Comparison of ENCODE assay signal across 12 cellular contexts in the genomic region with DNA sequence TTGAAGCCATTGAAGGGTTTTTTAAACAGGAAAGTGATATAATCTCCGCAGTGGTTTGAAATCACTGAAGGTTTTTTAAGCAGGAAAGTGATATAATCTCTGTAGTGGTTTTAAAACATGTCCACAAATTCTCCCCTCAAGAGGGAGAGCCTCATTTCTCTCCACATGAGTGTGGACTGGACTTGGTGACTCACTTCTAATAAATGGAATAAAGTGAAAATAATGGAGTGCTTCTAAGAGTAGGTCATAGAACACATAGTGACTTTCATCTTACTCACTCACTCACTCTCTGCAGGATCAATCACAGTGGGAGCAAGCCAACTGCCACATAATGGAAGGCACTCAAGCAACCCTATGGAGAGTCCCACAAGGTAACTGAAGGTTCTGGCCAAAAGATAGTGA. TPM values are rescaled to one million over a fixed set of nuclear protein-coding genes. Genes with fewer than 3 reads are reported as not detected.
DNase-seq lines count a peak whose midpoint lies in the region; ATAC-seq, FAIRE-seq and TF ChIP-seq lines count a peak whose summit lies in the region.
"Had no signal": no experiment of that assay in that cellular context is flagged by ENCODE, and none has a peak within 500 bp of the region (broad histone marks: within the 10 kb centered on the region; RNA-seq: fewer than 3 reads in every experiment).

No MANE protein-coding gene starts in this region.

- no peak overlapping the region for H3K4me3 ChIP-seq in SK-N-SH (ENCODE audit: low read depth in 2 of 2, low read length in 1 of 2)

- WGBS in SK-N-SH (ENCODE audit: low lambda C conversion rate) = 28% methylated on average over 1 of the region's 1 CpG

- no peaks in the 10 kb centered on the region for H4K20me1 ChIP-seq in SK-N-SH (ENCODE audit: insufficient read depth)

- FAIRE-seq in urothelium cell line (lab: Jason Lieb, UNC) = no peak
- FAIRE-seq: frontal cortex had no signal

- CTCF ChIA-PET in SK-N-SH (lab: Yijun Ruan, JAX) = no interaction called here

- H3K9ac ChIP-seq in SK-N-SH = no peak overlapping the region

- peaks cover 87% of the 10 kb centered on the region for H3K79me2 ChIP-seq in SK-N-SH (ENCODE audit: insufficient read depth)

- no peaks in the 10 kb centered on the region for H3K27me3 ChIP-seq in SK-N-SH (ENCODE audit: insufficient read depth)

- H3K4me1 Mint-ChIP-seq in activated T-cell treated with anti-CD3 and anti-CD28 coated beads, Interleukin-2, amount 50 U/mL, for 72 hours (ENCODE audit: low read depth) = peaks cover 8% of the 10 kb centered on the region
- peaks cover 8% of the 10 kb centered on the region for H3K4me1 Mint-ChIP-seq in activated T-cell treated with anti-CD3 and anti-CD28 coated beads, Interleukin-2, amount 50 U/mL, for 24 hours (ENCODE audit: low read depth)

- peaks cover 4 to 15% of the 10 kb centered on the region in 2 donors for H3K36me3 Mint-ChIP-seq in activated T-cell treated with anti-CD3 and anti-CD28 coated beads, Interleukin-2, amount 50 U/mL, for 72 hours (ENCODE audit: insufficient read depth in 2 of 2)
- H3K36me3 Mint-ChIP-seq in activated T-cell treated with anti-CD3 and anti-CD28 coated beads, Interleukin-2, amount 50 U/mL, for 24 hours (ENCODE audit: low read depth) = peaks cover 5% of the 10 kb centered on the region

- H3K36me3 ChIP-seq in SK-N-SH (replicated peaks in 1 of 2; ENCODE audit: control insufficient read depth in 1 of 2, insufficient read depth in 2 of 2, low read length in 1 of 2) = peaks cover 10 to 25% of the 10 kb centered on the region in 2 experiments

- no peaks in the 10 kb centered on the region for H3K9me2 ChIP-seq in SK-N-SH

- TF ChIP-seq CTCF in SK-N-SH (IDR thresholded peaks at IDR 0.05) = no peak

- no peak for DNase-seq in activated T-cell treated with anti-CD3 and anti-CD28 coated beads, Interleukin-2, amount 50 U/mL, for 72 hours
- DNase-seq in activated T-cell treated with anti-CD3 and anti-CD28 coated beads, Interleukin-2, amount 50 U/mL, for 24 hours = no peak
- no peak for DNase-seq in SK-N-SH
- peak; percentile 56 for DNase-seq in fibroblast of peridontal ligament (ENCODE audit: extremely low read depth)
- peak; percentile 60 for DNase-seq in urothelium cell line (ENCODE audit: low spot score)
- no peak for DNase-seq in retina
- DNase-seq: NCI-H2081 treated with DMSO at 0.1 percent for 48 hours, RPMI8226 had no signal

- peaks cover 8% of the 10 kb centered on the region for H3K27me3 Mint-ChIP-seq in activated T-cell treated with anti-CD3 and anti-CD28 coated beads, Interleukin-2, amount 50 U/mL, for 72 hours (ENCODE audit: low read depth)
- H3K27me3 Mint-ChIP-seq in activated T-cell treated with anti-CD3 and anti-CD28 coated beads, Interleukin-2, amount 50 U/mL, for 24 hours = no peaks in the 10 kb centered on the region

- POLR2A ChIA-PET in SK-N-SH (lab: Yijun Ruan, JAX) = no interaction called here

- peak in 1 of 2 experiments; percentile 78; a peak in 2 of 4 replicates for TF ChIP-seq EP300 in SK-N-SH (IDR thresholded peaks at IDR 0.05; ENCODE audit: borderline replicate concordance in 1 of 2, low read depth in 1 of 2, low read length in 1 of 2)

- H3K9me3 Mint-ChIP-seq in activated T-cell treated with anti-CD3 and anti-CD28 coated beads, Interleukin-2, amount 50 U/mL, for 72 hours = peaks cover 6 to 7% of the 10 kb centered on the region in 2 donors
- peaks cover 17% of the 10 kb centered on the region for H3K9me3 Mint-ChIP-seq in activated T-cell treated with anti-CD3 and anti-CD28 coated beads, Interleukin-2, amount 50 U/mL, for 24 hours

- no peak overlapping the region for H3K27ac Mint-ChIP-seq in activated T-cell treated with anti-CD3 and anti-CD28 coated beads, Interleukin-2, amount 50 U/mL, for 72 hours
- H3K27ac Mint-ChIP-seq in activated T-cell treated with anti-CD3 and anti-CD28 coated beads, Interleukin-2, amount 50 U/mL, for 24 hours = no peak overlapping the region
- H3K27ac Mint-ChIP-seq: activated naive CD8-positive, alpha-beta T cell had no signal

- H3K4me3 Mint-ChIP-seq in activated T-cell treated with anti-CD3 and anti-CD28 coated beads, Interleukin-2, amount 50 U/mL, for 72 hours = no peak overlapping the region
- H3K4me3 Mint-ChIP-seq in activated T-cell treated with anti-CD3 and anti-CD28 coated beads, Interleukin-2, amount 50 U/mL, for 24 hours = no peak overlapping the region
- H3K4me3 Mint-ChIP-seq: activated naive CD8-positive, alpha-beta T cell had no signal

- ATAC-seq in activated T-cell treated with anti-CD3 and anti-CD28 coated beads, Interleukin-2, amount 50 U/mL, for 72 hours (replicated peaks in 1 of 2) = peak; percentile 31 to 45
- no peak for ATAC-seq in HG02610 (IDR thresholded peaks at IDR 0.05; ENCODE audit: unreplicated experiment)
- no peak for ATAC-seq in HG03025 (IDR thresholded peaks at IDR 0.05; ENCODE audit: low FRiP score, unreplicated experiment)

- peaks cover 11% of the 10 kb centered on the region for H3F3A ChIP-seq in SK-N-SH (replicated peaks; ENCODE audit: insufficient read depth)

- TF ChIP-seq RAD21 in SK-N-SH (IDR thresholded peaks at IDR 0.05; ENCODE audit: low read length) = no peak

- no peaks in the 10 kb centered on the region for H3K4me1 ChIP-seq in SK-N-SH (ENCODE audit: control insufficient read depth in 1 of 2, insufficient read depth in 2 of 2, low read depth in 1 of 2, low read length in 1 of 2)

- H3K9me3 ChIP-seq in SK-N-SH = no peaks in the 10 kb centered on the region

- peak overlapping the region in 1 of 2 experiments; percentile 58; a peak in 2 of 4 replicates for H3K27ac ChIP-seq in SK-N-SH (ENCODE audit: low read depth in 2 of 2, low read length in 1 of 2)

- H2AFZ ChIP-seq in SK-N-SH (ENCODE audit: low read depth) = no peak overlapping the region

- H3K4me2 ChIP-seq in SK-N-SH = no peak overlapping the region

TF ChIP-seq in SK-N-SH, 30 proteins besides CTCF, POLR2A, EP300 and RAD21:
- TF ChIP-seq NFIC (IDR thresholded peaks at IDR 0.05; ENCODE audit: borderline replicate concordance) = peak; percentile 64
- peak; percentile 62; the same call in 1 of the 2 replicates for TF ChIP-seq RXRA (IDR thresholded peaks at IDR 0.05; ENCODE audit: borderline replicate concordance, low read depth)
- 0 out of 2 replicates have a peak, but pooled peaks have one; percentile 27 for TF ChIP-seq MEF2A (IDR thresholded peaks at IDR 0.05; ENCODE audit: borderline replicate concordance, low read depth)
- no peak for TF ChIP-seq RCOR1 (IDR thresholded peaks at IDR 0.05; ENCODE audit: low read length)
- TF ChIP-seq, protein P1, sequence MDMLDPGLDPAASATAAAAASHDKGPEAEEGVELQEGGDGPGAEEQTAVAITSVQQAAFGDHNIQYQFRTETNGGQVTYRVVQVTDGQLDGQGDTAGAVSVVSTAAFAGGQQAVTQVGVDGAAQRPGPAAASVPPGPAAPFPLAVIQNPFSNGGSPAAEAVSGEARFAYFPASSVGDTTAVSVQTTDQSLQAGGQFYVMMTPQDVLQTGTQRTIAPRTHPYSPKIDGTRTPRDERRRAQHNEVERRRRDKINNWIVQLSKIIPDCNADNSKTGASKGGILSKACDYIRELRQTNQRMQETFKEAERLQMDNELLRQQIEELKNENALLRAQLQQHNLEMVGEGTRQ (IDR thresholded peaks at IDR 0.05; ENCODE audit: borderline replicate concordance, low read depth, low read length) = no peak
- TF ChIP-seq, protein P2, sequence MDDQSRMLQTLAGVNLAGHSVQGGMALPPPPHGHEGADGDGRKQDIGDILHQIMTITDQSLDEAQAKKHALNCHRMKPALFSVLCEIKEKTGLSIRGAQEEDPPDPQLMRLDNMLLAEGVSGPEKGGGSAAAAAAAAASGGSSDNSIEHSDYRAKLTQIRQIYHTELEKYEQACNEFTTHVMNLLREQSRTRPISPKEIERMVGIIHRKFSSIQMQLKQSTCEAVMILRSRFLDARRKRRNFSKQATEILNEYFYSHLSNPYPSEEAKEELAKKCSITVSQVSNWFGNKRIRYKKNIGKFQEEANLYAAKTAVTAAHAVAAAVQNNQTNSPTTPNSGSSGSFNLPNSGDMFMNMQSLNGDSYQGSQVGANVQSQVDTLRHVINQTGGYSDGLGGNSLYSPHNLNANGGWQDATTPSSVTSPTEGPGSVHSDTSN (IDR thresholded peaks at IDR 0.05) = peak; percentile 75
- peak; percentile 85 for TF ChIP-seq TCF12 (IDR thresholded peaks at IDR 0.05)
- TF ChIP-seq, protein P3, sequence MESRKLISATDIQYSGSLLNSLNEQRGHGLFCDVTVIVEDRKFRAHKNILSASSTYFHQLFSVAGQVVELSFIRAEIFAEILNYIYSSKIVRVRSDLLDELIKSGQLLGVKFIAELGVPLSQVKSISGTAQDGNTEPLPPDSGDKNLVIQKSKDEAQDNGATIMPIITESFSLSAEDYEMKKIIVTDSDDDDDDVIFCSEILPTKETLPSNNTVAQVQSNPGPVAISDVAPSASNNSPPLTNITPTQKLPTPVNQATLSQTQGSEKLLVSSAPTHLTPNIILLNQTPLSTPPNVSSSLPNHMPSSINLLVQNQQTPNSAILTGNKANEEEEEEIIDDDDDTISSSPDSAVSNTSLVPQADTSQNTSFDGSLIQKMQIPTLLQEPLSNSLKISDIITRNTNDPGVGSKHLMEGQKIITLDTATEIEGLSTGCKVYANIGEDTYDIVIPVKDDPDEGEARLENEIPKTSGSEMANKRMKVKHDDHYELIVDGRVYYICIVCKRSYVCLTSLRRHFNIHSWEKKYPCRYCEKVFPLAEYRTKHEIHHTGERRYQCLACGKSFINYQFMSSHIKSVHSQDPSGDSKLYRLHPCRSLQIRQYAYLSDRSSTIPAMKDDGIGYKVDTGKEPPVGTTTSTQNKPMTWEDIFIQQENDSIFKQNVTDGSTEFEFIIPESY (IDR thresholded peaks at IDR 0.05; ENCODE audit: borderline replicate concordance, low read depth) = peak; percentile 28; the same call in 1 of the 2 replicates
- TF ChIP-seq, protein P4, sequence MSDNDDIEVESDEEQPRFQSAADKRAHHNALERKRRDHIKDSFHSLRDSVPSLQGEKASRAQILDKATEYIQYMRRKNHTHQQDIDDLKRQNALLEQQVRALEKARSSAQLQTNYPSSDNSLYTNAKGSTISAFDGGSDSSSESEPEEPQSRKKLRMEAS (IDR thresholded peaks at IDR 0.05; ENCODE audit: low read depth) = peak; percentile 59; the same call in 1 of the 2 replicates
- TF ChIP-seq ELF1 (IDR thresholded peaks at IDR 0.05) = no peak
- peak; percentile 84; the same call in 1 of the 2 replicates for TF ChIP-seq TEAD4 (IDR thresholded peaks at IDR 0.05; ENCODE audit: borderline replicate concordance, insufficient read depth)
- TF ChIP-seq YY1 (IDR thresholded peaks at IDR 0.05; ENCODE audit: low read depth) = no peak
- peak; percentile 91 for TF ChIP-seq FOSL2 (IDR thresholded peaks at IDR 0.05; ENCODE audit: borderline replicate concordance, low read depth)
- TF ChIP-seq JUND (IDR thresholded peaks at IDR 0.05) = peak; percentile 91

RNA-seq across cellular contexts. Expression of a gene that starts 12.0 kb away (rescaled TPM):
- 10 to 100 TPM; 17.9 to 22.1 TPM for total RNA-seq in activated T-cell treated with anti-CD3 and anti-CD28 coated beads, Interleukin-2, amount 50 U/mL, for 72 hours
- 32.8 and 45.0 TPM in 2 replicates for polyA plus RNA-seq in SK-N-SH (2012; rRNA removed)
- polyA plus RNA-seq in SK-N-SH (2012; cell fraction: cytosol; rRNA removed) = 61.3 and 78.0 TPM in 2 replicates
- 18.5 and 32.1 TPM in 2 replicates for polyA plus RNA-seq in SK-N-SH (2012; cell fraction: nucleus; rRNA removed)

Comparison
In these comparisons a context has a peak if more than half of its experiments do, and no peak if none do; other contexts are left out.
1. ATAC-seq: peak in activated T-cell treated with anti-CD3 and anti-CD28 coated beads, Interleukin-2, amount 50 U/mL, for 72 hours (2 of 2); none in HG02610 (single experiment) and HG03025 (single experiment).
2. DNase-seq: peak in fibroblast of peridontal ligament (single experiment) and urothelium cell line (single experiment); none in activated T-cell treated with anti-CD3 and anti-CD28 coated beads, Interleukin-2, amount 50 U/mL, for 72 hours (0 of 2), activated T-cell treated with anti-CD3 and anti-CD28 coated beads, Interleukin-2, amount 50 U/mL, for 24 hours (single experiment), SK-N-SH (single experiment) and retina (single experiment).